ENCODE assay signal across 1 cellular context in genomic region chr20:672975-673604, GRCh38.
TF ChIP-seq lines count a peak whose summit lies in the region.

No MANE protein-coding gene starts in this region.

TF ChIP-seq in HepG2, 621 proteins besides CTCF, POLR2A, EP300 and RAD21 (continued from another document):
- 0 out of 2 replicates have a peak, but pooled peaks have one; percentile 62 for TF ChIP-seq MIER2 (CRISPR knock-in tag; IDR thresholded peaks at IDR 0.05)
- no peak for TF ChIP-seq ZBTB40 (IDR thresholded peaks at IDR 0.05)
- no peak for TF ChIP-seq ZBTB40 (CRISPR knock-in tag; IDR thresholded peaks at IDR 0.05)
- TF ChIP-seq DZIP1 (CRISPR knock-in tag; IDR thresholded peaks at IDR 0.05) = 0 out of 2 replicates have a peak, but pooled peaks have one; percentile 37
- no peak for TF ChIP-seq TERF1 (CRISPR knock-in tag; IDR thresholded peaks at IDR 0.05)
- no peak for TF ChIP-seq ZNF777 (CRISPR knock-in tag; IDR thresholded peaks at IDR 0.05)
- no peak for TF ChIP-seq ZNF670 (CRISPR knock-in tag; IDR thresholded peaks at IDR 0.05; ENCODE audit: borderline replicate concordance)
- no peak for TF ChIP-seq ZNF276 (CRISPR knock-in tag; IDR thresholded peaks at IDR 0.05; ENCODE audit: low read depth)
- no peak for TF ChIP-seq BATF2 (CRISPR knock-in tag; IDR thresholded peaks at IDR 0.05)
- no peak for TF ChIP-seq SP2 (CRISPR knock-in tag; IDR thresholded peaks at IDR 0.05)
- peak; percentile 99 for TF ChIP-seq ZNF768 (CRISPR knock-in tag; IDR thresholded peaks at IDR 0.05)
- TF ChIP-seq ZNF691 (CRISPR knock-in tag; IDR thresholded peaks at IDR 0.05; ENCODE audit: borderline replicate concordance, low read depth) = no peak
- no peak for TF ChIP-seq NFYC (CRISPR knock-in tag; IDR thresholded peaks at IDR 0.05)
- no peak for TF ChIP-seq ZNF343 (CRISPR knock-in tag; IDR thresholded peaks at IDR 0.05)
- no peak for TF ChIP-seq SAP130 (CRISPR knock-in tag; IDR thresholded peaks at IDR 0.05; ENCODE audit: low read depth)
- peak; percentile 3; the same call in 1 of the 2 replicates for TF ChIP-seq SMC3 (IDR thresholded peaks at IDR 0.05; ENCODE audit: low read length)
